6 cellular contexts compared by ENCODE assay signal in the genomic region with DNA sequence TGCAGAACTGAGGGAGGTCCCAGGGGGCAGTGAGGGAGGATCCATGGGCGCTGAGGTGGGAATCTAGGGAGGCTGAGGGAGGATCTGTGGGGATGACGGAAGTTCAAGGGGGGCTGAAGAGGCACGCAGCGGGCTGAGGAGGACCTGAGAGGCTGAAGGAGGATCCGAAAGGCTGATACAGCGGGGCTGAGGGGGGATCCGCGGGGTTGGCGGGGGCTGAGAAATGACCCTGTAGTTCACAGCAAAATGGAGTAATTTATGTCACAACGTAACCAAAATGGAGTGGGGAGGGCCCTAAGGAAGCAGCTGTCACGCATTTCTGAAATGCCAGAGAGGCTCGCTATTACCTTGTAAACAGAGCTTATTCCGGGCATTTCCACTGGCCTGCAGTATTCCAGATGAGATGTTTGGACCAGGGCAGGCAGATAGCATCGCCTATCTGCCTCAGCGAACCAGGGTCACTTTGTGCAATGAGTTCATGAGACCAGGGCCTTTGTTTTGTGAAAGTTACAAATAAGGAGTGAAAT. TPM values are rescaled to one million over a fixed set of nuclear protein-coding genes. Genes with fewer than 3 reads are reported as not detected.
A peak's percentile ranks its signal among the peaks of the same experiment; 100 is the strongest.
DNase-seq lines count a peak whose midpoint lies in the region; ATAC-seq, FAIRE-seq and TF ChIP-seq lines count a peak whose summit lies in the region.

No MANE protein-coding gene starts in this region.

- H3K27me3 ChIP-seq in HUES48 (ENCODE audit: control insufficient read depth, insufficient read depth, low read length) (no peaks in the 10 kb centered on the region), endocrine pancreas (ENCODE audit: control insufficient read depth, insufficient read depth, low read length) (no peaks in the 10 kb centered on the region), gastrocnemius medialis (no peaks in the 10 kb centered on the region)

- TF ChIP-seq POLR2A in gastrocnemius medialis (IDR thresholded peaks at IDR 0.05): no peak

- H3K4me1 ChIP-seq in HUES48 (ENCODE audit: control insufficient read depth, insufficient read depth, low read length) (peaks cover 3% of the 10 kb centered on the region; the same call in 1 of the 2 replicates), endocrine pancreas (ENCODE audit: control insufficient read depth, insufficient read depth, low read length) (no peaks in the 10 kb centered on the region), gastrocnemius medialis (peaks cover 14 to 20% of the 10 kb centered on the region in 2 donors)

- CTCF ChIA-PET in AG04449 (lab: Yijun Ruan, JAX): interaction anchor here (1.0 to 2.1 kb wide), 4 partner anchors 10 to 391 kb away, joined by 3 to 11 read pairs (median 7); no protein-coding TSS in a partner anchor

- no peak for DNase-seq in AG04449 (ENCODE audit: low read depth, low spot score)
- no peak for DNase-seq in gastrocnemius medialis
- no peak for DNase-seq in NCI-H2107 treated with DMSO at 0.1 percent for 48 hours (lab: John Stamatoyannopoulos, UW; ENCODE audit: unreplicated experiment)
- no peak for DNase-seq in GM19239 (ENCODE audit: insufficient read length, low spot score)

- POLR2A ChIA-PET in AG04449 (lab: Yijun Ruan, JAX): interaction anchor here (0.7 to 1.1 kb wide), 5 partner anchors 9 to 446 kb away, joined by 3 to 5 read pairs (median 3); partner anchors contain the start of gene ARF1

- in situ Hi-C loops in gastrocnemius medialis (cut with MboI; ENCODE audit: low sequenced_read_pairs in 4 of 4): no loop called here

- H3K4me3 ChIP-seq in AG04449 (ENCODE audit: low read depth, low read length) (peak overlapping the region; percentile 99), HUES48 (ENCODE audit: low read depth, low read length) (peak overlapping the region; percentile 79), endocrine pancreas (ENCODE audit: control insufficient read depth, insufficient read depth, low read length) (peak overlapping the region; percentile 12), gastrocnemius medialis (peak overlapping the region; percentile 73 to 100 (median 79))

- H3K36me3 ChIP-seq in HUES48 (ENCODE audit: control insufficient read depth, insufficient read depth, low read length) (peaks cover 22% of the 10 kb centered on the region), endocrine pancreas (ENCODE audit: control insufficient read depth, insufficient read depth, low read length) (no peaks in the 10 kb centered on the region), gastrocnemius medialis (peaks cover 0 to 17% of the 10 kb centered on the region in 2 donors)

- intact Hi-C loops in gastrocnemius medialis (cut with DNase I; ENCODE audit: low total_unique reads): loop anchor here (1.0 to 10.0 kb wide), 3 partner anchors 30 to 375 kb away; partner anchors contain the start of genes GUK1, RNF187 and TRIM11

- TF ChIP-seq CTCF in AG04449 (IDR thresholded peaks at IDR 0.05; ENCODE audit: insufficient read depth, low read length, missing control alignments) (no peak), gastrocnemius medialis (IDR thresholded peaks at IDR 0.05 in 4 of 5, conservative IDR thresholded peaks at IDR 0.05 in 1 of 5) (no peak)

- H3K9me3 ChIP-seq in HUES48 (ENCODE audit: control insufficient read depth, insufficient read depth, low read length): no peaks in the 10 kb centered on the region
- H3K9me3 ChIP-seq in endocrine pancreas (ENCODE audit: control insufficient read depth, low read length): no peaks in the 10 kb centered on the region
- H3K9me3 ChIP-seq in gastrocnemius medialis: no peaks in the 10 kb centered on the region

- H3K9ac ChIP-seq in HUES48 (ENCODE audit: low read depth, low read length) (no peak overlapping the region), endocrine pancreas (ENCODE audit: control insufficient read depth, insufficient read depth, low read length) (peak overlapping the region; percentile 99)

- H3K27ac ChIP-seq in HUES48 (ENCODE audit: low read depth, low read length) (no peak overlapping the region), gastrocnemius medialis (peak overlapping the region; percentile 86 to 96 (median 92))

- no peak for FAIRE-seq in GM19239 (lab: Jason Lieb, UNC)

- ATAC-seq in gastrocnemius medialis: no peak

RNA-seq across cellular contexts. Expression of gene MRPL55, which starts 0.9 kb away (rescaled TPM):
- total RNA-seq in gastrocnemius medialis: 100 to 1,000 TPM in 1 of 4 donors, 10 to 100 TPM in 3; 64.7 to 123 (median 74.2) TPM

RNA-seq across cellular contexts. Expression of gene C1orf35, which starts 6.9 kb away (rescaled TPM):
- total RNA-seq in gastrocnemius medialis: 10 to 100 TPM in 1 of 4 donors, 1 to 10 TPM in 3; 5.9 to 11.0 (median 7.8) TPM

RNA-seq across cellular contexts. Expression of gene ARF1, which starts 27.5 kb away (rescaled TPM):
- total RNA-seq in gastrocnemius medialis: 100 to 1,000 TPM; 234 to 422 (median 306) TPM

RNA-seq across cellular contexts. Expression of gene GUK1, which starts 30.1 kb away (rescaled TPM):
- total RNA-seq in gastrocnemius medialis: 100 to 1,000 TPM; 161 to 230 (median 183) TPM

RNA-seq across cellular contexts. Expression of gene GJC2, which starts 39.7 kb away (rescaled TPM):
- total RNA-seq in gastrocnemius medialis: under 1 TPM in 2 of 4 donors, not detected in 2; 0.26 to 0.64 TPM

Comparison
In these comparisons a context has a peak if more than half of its experiments do, and no peak if none do; other contexts are left out.
1. H3K4me3 ChIP-seq: peak in every context shown above with its lines; median percentile 99 in AG04449; 79 in HUES48; 79 in gastrocnemius medialis; 12 in endocrine pancreas.